ENCODE assay signal across 21 cellular contexts in the genomic region with DNA sequence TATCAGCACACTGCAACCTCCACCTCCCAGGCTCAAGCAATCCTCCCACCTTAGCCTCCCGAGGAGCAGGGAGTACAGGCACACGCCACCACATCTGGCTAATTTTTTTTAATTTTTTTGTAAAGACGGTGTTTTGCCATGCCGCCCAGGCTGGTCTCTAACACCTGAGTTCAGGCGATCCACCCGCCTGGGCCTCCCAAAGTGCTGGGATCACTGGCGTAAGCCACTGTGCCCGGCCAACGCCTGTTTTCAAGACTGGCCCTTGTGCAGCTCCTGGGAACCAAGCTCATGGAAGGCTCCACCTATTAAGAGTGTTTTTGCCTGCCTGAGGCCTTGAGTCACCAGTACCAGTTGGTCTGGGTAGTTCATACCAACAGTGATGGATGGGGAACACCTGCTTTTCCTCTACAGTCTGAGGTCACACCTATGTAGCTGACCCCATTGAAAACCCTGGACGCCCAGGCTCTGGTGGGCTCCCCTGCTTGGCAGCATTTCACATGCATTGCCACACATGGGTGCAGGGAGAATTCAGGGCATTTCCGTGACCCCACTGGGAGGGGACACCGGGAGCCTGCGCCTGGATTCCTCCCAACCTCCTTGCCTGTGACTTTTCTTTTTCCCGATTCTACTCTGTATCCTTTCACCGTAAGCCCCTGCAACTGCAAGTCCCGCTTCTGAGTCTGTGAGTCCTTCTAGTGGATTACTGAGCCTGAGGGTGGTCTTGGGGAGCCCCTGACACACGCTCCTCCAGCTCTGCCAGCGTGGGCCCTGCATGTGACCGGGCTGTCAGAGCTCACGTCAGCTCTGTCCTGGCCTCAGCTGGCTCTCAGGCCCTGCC.
DNase-seq lines count a peak whose midpoint lies in the region; ATAC-seq and TF ChIP-seq lines count a peak whose summit lies in the region.
"Had no signal": no experiment of that assay in that cellular context is flagged by ENCODE, and none has a peak within 500 bp of the region (broad histone marks: within the 10 kb centered on the region; RNA-seq: fewer than 3 reads in every experiment).

No MANE protein-coding gene starts in this region.

- H3F3A ChIP-seq in neural progenitor cell (ENCODE audit: low read depth) = no peaks in the 10 kb centered on the region

- no peak overlapping the region for H3K4me3 Mint-ChIP-seq in chondrocyte (ENCODE audit: unreplicated experiment)
- H3K4me3 Mint-ChIP-seq in neural progenitor cell = no peak overlapping the region
- H3K4me3 Mint-ChIP-seq: CD14-positive monocyte had no signal

- H3K27me3 Mint-ChIP-seq in chondrocyte (ENCODE audit: low read depth) = no peaks in the 10 kb centered on the region
- H3K27me3 Mint-ChIP-seq in neural progenitor cell (ENCODE audit: insufficient read depth, low read depth) = peaks cover 2% of the 10 kb centered on the region

- H2AFZ ChIP-seq in neural progenitor cell (replicated peaks) = no peak overlapping the region

- H3K9me3 Mint-ChIP-seq in chondrocyte (ENCODE audit: low read depth) (peaks cover 4% of the 10 kb centered on the region), neural progenitor cell (peaks cover 33% of the 10 kb centered on the region)

- no peaks in the 10 kb centered on the region for H3K27me3 ChIP-seq in RWPE2 (ENCODE audit: insufficient read depth, poor library complexity, severe bottlenecking)
- no peaks in the 10 kb centered on the region for H3K27me3 ChIP-seq in stomach
- H3K27me3 ChIP-seq in neural progenitor cell = no peaks in the 10 kb centered on the region

- 91 to 95% (median 93%) methylated on average over 19 to 20 of the region's 20 CpGs for WGBS in stomach, 5 donors

- ATAC-seq in RWPE2 (ENCODE audit: low read depth) (no peak), left lobe of liver (no peak), HG02642 (IDR thresholded peaks at IDR 0.05; ENCODE audit: poor library complexity, unreplicated experiment) (no peak)
- ATAC-seq: Panc1, Right ventricle myocardium inferior had no signal

- TF ChIP-seq CTCF in RWPE2 (IDR thresholded peaks at IDR 0.05; ENCODE audit: poor library complexity, severe bottlenecking) = no peak
- TF ChIP-seq CTCF in chondrocyte (IDR thresholded peaks at IDR 0.05) = no peak
- no peak for TF ChIP-seq CTCF in stomach (IDR thresholded peaks at IDR 0.05)
- TF ChIP-seq CTCF in neural progenitor cell (IDR thresholded peaks at IDR 0.05) = no peak

- H3K9me3 ChIP-seq in RWPE2 (ENCODE audit: severe bottlenecking) (peaks cover 46% of the 10 kb centered on the region), stomach (peaks cover 3 to 82% (median 44%) of the 10 kb centered on the region in 4 donors), neural progenitor cell (ENCODE audit: low read depth) (no peaks in the 10 kb centered on the region)

- H3K27ac ChIP-seq in RWPE2 (ENCODE audit: poor library complexity, severe bottlenecking) = no peak overlapping the region
- H3K27ac ChIP-seq in stomach = no peak overlapping the region
- H3K27ac ChIP-seq in neural progenitor cell = no peak overlapping the region

- DNase-seq in RWPE2 (ENCODE audit: low spot score) (peak; percentile 45), chondrocyte (ENCODE audit: low spot score) (peak; percentile 47), left lobe of liver (ENCODE audit: low spot score) (peak; percentile 11), stomach (peak; percentile 14), neural progenitor cell (ENCODE audit: low spot score) (no peak), DMS114 treated with DMSO at 0.1 percent for 48 hours (lab: John Stamatoyannopoulos, UW; ENCODE audit: unreplicated experiment) (no peak)
- DNase-seq: ACHN, AML-193, COR-L47, DMS153, Karpas-422, MM.1S, NCI-H1105, NCI-H1694 treated with DMSO at 0.1 percent for 48 hours, NCI-H2107, NCI-H2227 treated with DMSO at 0.1 percent for 48 hours, NCI-H524 had no signal

- H3K4me3 ChIP-seq in RWPE2 (ENCODE audit: severe bottlenecking) (no peak overlapping the region), stomach (no peak overlapping the region), neural progenitor cell (no peak overlapping the region)

- no peak overlapping the region for H3K9ac ChIP-seq in neural progenitor cell

- no peaks in the 10 kb centered on the region for H3K79me2 ChIP-seq in neural progenitor cell (ENCODE audit: low read depth)

- H3K27ac Mint-ChIP-seq in chondrocyte (ENCODE audit: unreplicated experiment) (no peak overlapping the region), neural progenitor cell (no peak overlapping the region)
- H3K27ac Mint-ChIP-seq: CD14-positive monocyte had no signal

- no peak overlapping the region for H3K4me2 ChIP-seq in neural progenitor cell

- no peak for TF ChIP-seq EP300 in stomach (IDR thresholded peaks at IDR 0.05)

- H3K4me1 ChIP-seq in RWPE2 (ENCODE audit: insufficient read depth, poor library complexity, severe bottlenecking) = no peaks in the 10 kb centered on the region
- H3K4me1 ChIP-seq in stomach = no peaks in the 10 kb centered on the region
- no peaks in the 10 kb centered on the region for H3K4me1 ChIP-seq in neural progenitor cell

- TF ChIP-seq POLR2A in stomach (IDR thresholded peaks at IDR 0.05) = no peak

- intact Hi-C loops in stomach (cut with DNase I; ENCODE audit: low total_unique reads) = no loop called here

- no peaks in the 10 kb centered on the region for H4K20me1 ChIP-seq in neural progenitor cell (ENCODE audit: low read depth)

- no peaks in the 10 kb centered on the region for H3K4me1 Mint-ChIP-seq in chondrocyte (ENCODE audit: low read depth)
- no peaks in the 10 kb centered on the region for H3K4me1 Mint-ChIP-seq in neural progenitor cell
- H3K4me1 Mint-ChIP-seq: CD14-positive monocyte had no signal

- H3K36me3 ChIP-seq in RWPE2 (ENCODE audit: low read depth) (no peaks in the 10 kb centered on the region), stomach (peaks cover 0 to 47% (median 21%) of the 10 kb centered on the region in 4 donors), neural progenitor cell (no peaks in the 10 kb centered on the region)

- H3K36me3 Mint-ChIP-seq in chondrocyte (ENCODE audit: low read depth) = peaks cover 8% of the 10 kb centered on the region
- H3K36me3 Mint-ChIP-seq in neural progenitor cell = peaks cover 3% of the 10 kb centered on the region
- H3K36me3 Mint-ChIP-seq: CD14-positive monocyte had no signal

Comparison
In these comparisons a context has a peak if more than half of its experiments do, and no peak if none do; other contexts are left out.
1. DNase-seq: peak in RWPE2 (single experiment), chondrocyte (single experiment), left lobe of liver (single experiment) and stomach (single experiment); none in neural progenitor cell (single experiment) and DMS114 treated with DMSO at 0.1 percent for 48 hours (single experiment).